In the genomic region with DNA sequence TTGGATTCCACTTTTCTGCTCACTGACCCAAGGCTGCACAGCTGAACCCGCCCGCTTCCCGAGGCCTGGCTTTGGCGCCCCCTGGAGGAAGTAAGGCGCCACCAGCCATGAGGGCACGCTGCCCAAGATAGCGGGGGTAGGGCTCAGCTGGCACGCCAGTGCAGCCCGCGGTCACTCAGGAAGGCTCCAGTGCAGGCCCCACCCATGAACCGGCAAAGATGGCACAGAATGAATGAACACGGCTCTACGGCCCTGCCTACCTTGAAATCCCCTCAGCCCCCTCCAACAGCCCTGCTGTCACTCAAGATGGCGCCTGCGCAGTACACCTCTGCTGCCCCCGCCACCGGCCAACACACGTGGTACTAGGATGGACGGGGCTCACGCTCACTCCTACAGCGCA, we compare ENCODE assay signal across 10 cellular contexts. TPM values are rescaled to one million over a fixed set of nuclear protein-coding genes. Genes with fewer than 3 reads are reported as not detected.
DNase-seq lines count a peak whose midpoint lies in the region; ATAC-seq, FAIRE-seq and TF ChIP-seq lines count a peak whose summit lies in the region.
"Had no signal": no experiment of that assay in that cellular context is flagged by ENCODE, and none has a peak within 500 bp of the region (broad histone marks: within the 10 kb centered on the region; RNA-seq: fewer than 3 reads in every experiment).

No MANE protein-coding gene starts in this region.

- H3K4me3 Mint-ChIP-seq in astrocyte (ENCODE audit: unreplicated experiment) (no peak overlapping the region), T-helper 17 cell (no peak overlapping the region)
- H3K4me3 Mint-ChIP-seq in stimulated activated memory B cell treated with anti-CD40 and anti-IgM and Interleukin-4, amounts not matched to agents 10 μg/mL and 1 μg/mL and 100 μg/mL, for 72 hours, result no peak overlapping the region

- H3K36me3 ChIP-seq in astrocyte (ENCODE audit: insufficient read depth, low read length) (no peaks in the 10 kb centered on the region), spleen (no peaks in the 10 kb centered on the region)

- no peaks in the 10 kb centered on the region for H4K20me1 ChIP-seq in astrocyte (ENCODE audit: insufficient read depth, low read length)

- H3K4me1 Mint-ChIP-seq in astrocyte (ENCODE audit: low read depth, unreplicated experiment), result no peaks in the 10 kb centered on the region
- H3K4me1 Mint-ChIP-seq in stimulated activated memory B cell treated with anti-CD40 and anti-IgM and Interleukin-4, amounts not matched to agents 10 μg/mL and 1 μg/mL and 100 μg/mL, for 72 hours, result no peaks in the 10 kb centered on the region
- H3K4me1 Mint-ChIP-seq in T-helper 17 cell, result no peaks in the 10 kb centered on the region

- H3K36me3 Mint-ChIP-seq in astrocyte (ENCODE audit: low read depth, unreplicated experiment), result no peaks in the 10 kb centered on the region
- no peaks in the 10 kb centered on the region for H3K36me3 Mint-ChIP-seq in stimulated activated memory B cell treated with anti-CD40 and anti-IgM and Interleukin-4, amounts not matched to agents 10 μg/mL and 1 μg/mL and 100 μg/mL, for 72 hours
- no peaks in the 10 kb centered on the region for H3K36me3 Mint-ChIP-seq in T-helper 17 cell (ENCODE audit: low read depth)

- no peak for FAIRE-seq in astrocyte (lab: Jason Lieb, UNC)
- FAIRE-seq: GM18507 had no signal

- H3K27me3 ChIP-seq in astrocyte (ENCODE audit: insufficient read depth, low read length) (no peaks in the 10 kb centered on the region), spleen (replicated peaks in 1 of 7) (peaks cover 0 to 53% (median 9%) of the 10 kb centered on the region in 7 donors)

- peak overlapping the region; percentile 56 for H2AFZ ChIP-seq in astrocyte (ENCODE audit: low read depth, low read length)

- no peak for TF ChIP-seq POLR2A in spleen (IDR thresholded peaks at IDR 0.05)

- H3K79me2 ChIP-seq in astrocyte (ENCODE audit: insufficient read depth, low read length), result no peaks in the 10 kb centered on the region

- no peak overlapping the region for H3K9ac ChIP-seq in astrocyte (ENCODE audit: low read length)

- ATAC-seq in stimulated activated memory B cell treated with anti-CD40 and anti-IgM and Interleukin-4, amounts not matched to agents 10 μg/mL and 1 μg/mL and 100 μg/mL, for 72 hours, result no peak
- no peak for ATAC-seq in GM18873 (IDR thresholded peaks at IDR 0.05; ENCODE audit: low FRiP score, unreplicated experiment)
- ATAC-seq in T-helper 17 cell, result no peak

- peaks cover 9% of the 10 kb centered on the region for H3K9me3 ChIP-seq in astrocyte (ENCODE audit: insufficient read depth, low read depth, low read length)
- H3K9me3 ChIP-seq in spleen, result peaks cover 0 to 95% (median 50%) of the 10 kb centered on the region in 8 donors
- H3K9me3 ChIP-seq in T-helper 17 cell (ENCODE audit: control insufficient read depth, low read length, poor library complexity, severe bottlenecking), result peaks cover 6% of the 10 kb centered on the region

- TF ChIP-seq CTCF in astrocyte (IDR thresholded peaks at IDR 0.05; ENCODE audit: insufficient read depth, low read depth, low read length) (peak; percentile 15), spleen (IDR thresholded peaks at IDR 0.05 in 8 of 11, conservative IDR thresholded peaks at IDR 0.05 in 3 of 11) (peak in 10 of 11 experiments; percentile 1 to 66 (median 52))

- H3K4me1 ChIP-seq in astrocyte (ENCODE audit: insufficient read depth, low read length) (no peaks in the 10 kb centered on the region), spleen (peaks cover 0 to 10% (median 0%) of the 10 kb centered on the region in 6 donors)

- peaks cover 21% of the 10 kb centered on the region for H3K9me3 Mint-ChIP-seq in astrocyte (ENCODE audit: unreplicated experiment)
- peaks cover 30% of the 10 kb centered on the region for H3K9me3 Mint-ChIP-seq in stimulated activated memory B cell treated with anti-CD40 and anti-IgM and Interleukin-4, amounts not matched to agents 10 μg/mL and 1 μg/mL and 100 μg/mL, for 72 hours

- no peak overlapping the region for H3K27ac Mint-ChIP-seq in astrocyte (ENCODE audit: unreplicated experiment)
- no peak overlapping the region for H3K27ac Mint-ChIP-seq in stimulated activated memory B cell treated with anti-CD40 and anti-IgM and Interleukin-4, amounts not matched to agents 10 μg/mL and 1 μg/mL and 100 μg/mL, for 72 hours
- H3K27ac Mint-ChIP-seq in T-helper 17 cell, result no peak overlapping the region

- H3K27ac ChIP-seq in astrocyte (ENCODE audit: low read depth, low read length), result no peak overlapping the region
- peak overlapping the region in 5 of 8 donors; percentile 70 to 81 (median 76) for H3K27ac ChIP-seq in spleen

- DNase-seq in HK-2 (ENCODE audit: unreplicated experiment) (peak; percentile 79), astrocyte (ENCODE audit: low read depth) (no peak), inferior parietal cortex (ENCODE audit: extremely low spot score) (peak; percentile 75), spleen (peak; percentile 79), T-helper 17 cell (no peak), LoVo (ENCODE audit: low spot score) (no peak)
- DNase-seq: activated CD4-positive, alpha-beta T cell treated with anti-CD3 and anti-CD28 coated beads, Interleukin-2, amount 50 U/mL, for 48 hours had no signal

- H3K4me3 ChIP-seq in astrocyte (ENCODE audit: insufficient read depth, low read depth, low read length) (no peak overlapping the region), spleen (peak overlapping the region in 6 of 8 donors; percentile 15 to 63 (median 36))

- H3K27me3 Mint-ChIP-seq in astrocyte (ENCODE audit: low read depth, unreplicated experiment) (no peaks in the 10 kb centered on the region), T-helper 17 cell (peaks cover 4% of the 10 kb centered on the region)
- H3K27me3 Mint-ChIP-seq in stimulated activated memory B cell treated with anti-CD40 and anti-IgM and Interleukin-4, amounts not matched to agents 10 μg/mL and 1 μg/mL and 100 μg/mL, for 72 hours, result peaks cover 9% of the 10 kb centered on the region

- 32 to 53% (median 45%) methylated on average over 21 of the region's 21 CpGs for WGBS in spleen, 5 donors

- intact Hi-C loops in spleen (cut with DNase I; ENCODE audit: low total_unique reads), result no loop called here

- peak overlapping the region; percentile 69 for H3K4me2 ChIP-seq in astrocyte (ENCODE audit: low read length)

RNA-seq across cellular contexts. Expression of gene PEG3, which starts 3.0 kb away (rescaled TPM):
- total RNA-seq in astrocyte, result not detected in 2 replicates
- total RNA-seq in spleen, result 10 to 100 TPM in 1 of 7 donors, 1 to 10 TPM in 6; 1.1 to 11.3 (median 4.1) TPM
- under 1 TPM; 0.20 to 0.29 (median 0.27) TPM for polyA plus RNA-seq in spleen
- not detected for total RNA-seq in T-helper 17 cell

RNA-seq across cellular contexts. Expression of gene ZIM2, which starts 3.0 kb away (rescaled TPM):
- total RNA-seq in astrocyte (not detected in 2 replicates), spleen (under 1 TPM in 1 of 7 donors, not detected in 6; 0.73 TPM), T-helper 17 cell (not detected)
- not detected for polyA plus RNA-seq in spleen

Comparison
In these comparisons a context has a peak if more than half of its experiments do, and no peak if none do; other contexts are left out.
1. DNase-seq: peak in HK-2 (single experiment), inferior parietal cortex (single experiment) and spleen (single experiment); none in astrocyte (single experiment), T-helper 17 cell (0 of 3) and LoVo (single experiment).